ENCODE assay signal across 28 cellular contexts in the genomic region with DNA sequence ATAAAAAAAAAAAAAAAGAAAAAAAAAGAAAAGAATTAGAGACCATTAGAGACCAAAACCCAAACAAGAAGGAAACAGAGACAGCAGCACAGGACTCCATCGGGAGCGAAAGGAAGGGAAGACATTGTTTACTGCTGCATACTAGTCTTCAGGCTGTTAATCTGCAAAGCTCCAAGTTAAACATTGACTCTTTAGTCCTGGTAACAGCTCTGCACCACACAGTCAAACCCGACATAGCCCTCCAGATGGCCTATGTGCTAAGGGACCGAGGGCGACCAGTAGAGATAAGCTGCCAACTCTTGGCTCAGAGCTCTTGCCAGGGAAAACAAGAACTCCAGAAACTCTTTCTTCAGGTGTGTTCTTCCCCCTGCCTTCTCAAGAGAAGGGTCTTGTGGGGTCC. TPM values are rescaled to one million over a fixed set of nuclear protein-coding genes. Genes with fewer than 3 reads are reported as not detected.
DNase-seq lines count a peak whose midpoint lies in the region; ATAC-seq, FAIRE-seq and TF ChIP-seq lines count a peak whose summit lies in the region.
"Had no signal": no experiment of that assay in that cellular context is flagged by ENCODE, and none has a peak within 500 bp of the region (broad histone marks: within the 10 kb centered on the region; RNA-seq: fewer than 3 reads in every experiment).

No MANE protein-coding gene starts in this region.

- H3K4me2 ChIP-seq in HepG2 (ENCODE audit: low read depth, low read length) = peak overlapping the region; percentile 54
- H3K4me2 ChIP-seq: GM23338, SK-N-SH had no signal

- H3K27me3 Mint-ChIP-seq in activated naive CD8-positive, alpha-beta T cell treated with anti-CD3 and anti-CD28 coated beads for 36 hours = no peaks in the 10 kb centered on the region
- no peaks in the 10 kb centered on the region for H3K27me3 Mint-ChIP-seq in stimulated activated memory B cell treated with anti-CD40 and anti-IgM and Interleukin-4, amounts not matched to agents 10 μg/mL and 1 μg/mL and 100 μg/mL, for 72 hours
- H3K27me3 Mint-ChIP-seq: activated CD8-positive, alpha-beta T cell treated with anti-CD3 and anti-CD28 coated beads for 36 hours had no signal

- no peaks in the 10 kb centered on the region for H3K9me3 Mint-ChIP-seq in activated naive CD8-positive, alpha-beta T cell treated with anti-CD3 and anti-CD28 coated beads for 36 hours
- no peaks in the 10 kb centered on the region for H3K9me3 Mint-ChIP-seq in stimulated activated effector memory CD8-positive, alpha-beta T cell treated with anti-CD3 and anti-CD28 coated beads, Interleukin-12 subunit alpha, Interleukin-12 subunit beta, amount 100 ng/mL, for 72 hours
- H3K9me3 Mint-ChIP-seq in stimulated activated memory B cell treated with anti-CD40 and anti-IgM and Interleukin-4, amounts not matched to agents 10 μg/mL and 1 μg/mL and 100 μg/mL, for 72 hours = no peaks in the 10 kb centered on the region
- H3K9me3 Mint-ChIP-seq: activated CD8-positive, alpha-beta T cell treated with anti-CD3 and anti-CD28 coated beads for 36 hours; GM23338; neural crest cell; WTC11 had no signal

- H3K79me2 ChIP-seq in HepG2 (ENCODE audit: insufficient read depth, low read length) = no peaks in the 10 kb centered on the region

- H3K36me3 ChIP-seq in HepG2 (replicated peaks in 1 of 2; ENCODE audit: control insufficient read depth in 1 of 2, insufficient read depth in 2 of 2, low read length in 2 of 2) = peaks cover 0 to 3% of the 10 kb centered on the region in 2 experiments; a peak in 1 of 5 replicates

- H3K27ac Mint-ChIP-seq in activated naive CD8-positive, alpha-beta T cell treated with anti-CD3 and anti-CD28 coated beads for 36 hours = peak overlapping the region; percentile 11
- peak overlapping the region; percentile 44 for H3K27ac Mint-ChIP-seq in stimulated activated effector memory CD8-positive, alpha-beta T cell treated with anti-CD3 and anti-CD28 coated beads, Interleukin-12 subunit alpha, Interleukin-12 subunit beta, amount 100 ng/mL, for 72 hours
- H3K27ac Mint-ChIP-seq in stimulated activated memory B cell treated with anti-CD40 and anti-IgM and Interleukin-4, amounts not matched to agents 10 μg/mL and 1 μg/mL and 100 μg/mL, for 72 hours = no peak overlapping the region
- H3K27ac Mint-ChIP-seq: GM23338, WTC11 had no signal

- DNase-seq in NCI-H82 (lab: John Stamatoyannopoulos, UW) (peak; percentile 36), NCI-H82 treated with DMSO at 0.1 percent for 48 hours (lab: John Stamatoyannopoulos, UW; ENCODE audit: unreplicated experiment) (no peak), HepG2 (ENCODE audit: low spot score) (peak; percentile 65), GM19240 (ENCODE audit: insufficient read length, low spot score) (no peak)
- no peak for DNase-seq in activated naive CD8-positive, alpha-beta T cell treated with anti-CD3 and anti-CD28 coated beads for 36 hours
- DNase-seq in stimulated activated effector memory CD8-positive, alpha-beta T cell treated with anti-CD3 and anti-CD28 coated beads, Interleukin-12 subunit alpha, Interleukin-12 subunit beta, amount 100 ng/mL, for 72 hours (ENCODE audit: low spot score in 2 of 2) = no peak
- DNase-seq in activated CD8-positive, alpha-beta memory T cell treated with anti-CD3 and anti-CD28 coated beads, Interleukin-2, amount 50 U/mL, for 4 hours = no peak
- DNase-seq: activated CD8-positive, alpha-beta T cell treated with anti-CD3 and anti-CD28 coated beads for 36 hours; activated naive CD4-positive, alpha-beta T cell treated with Interleukin-2 at 50 U/mL for 16 hours; aorta; central memory CD4-positive, alpha-beta T cell; heart right ventricle; IMR-90; left ventricle myocardium inferior; midbrain; NCI-H1436; NCI-H510A treated with DMSO at 0.1 percent for 48 hours; SK-N-SH; stimulated activated CD4-positive, alpha-beta T cell treated with anti-CD3 and anti-CD28 coated beads, Interleukin-1b, Interleukin-23, amount 100 ng/mL, for 48 hours; stimulated activated naive CD4-positive, alpha-beta T cell; T1000 had no signal

- ATAC-seq in HepG2 = peak; percentile 95
- ATAC-seq in stimulated activated effector memory CD8-positive, alpha-beta T cell treated with anti-CD3 and anti-CD28 coated beads, Interleukin-12 subunit alpha, Interleukin-12 subunit beta, amount 100 ng/mL, for 72 hours = no peak
- ATAC-seq in stimulated activated memory B cell treated with anti-CD40 and anti-IgM and Interleukin-4, amounts not matched to agents 10 μg/mL and 1 μg/mL and 100 μg/mL, for 72 hours = no peak
- ATAC-seq: activated CD8-positive, alpha-beta T cell treated with anti-CD3 and anti-CD28 coated beads for 36 hours; GM23338; heart right ventricle; WTC11 had no signal

- H3K9me3 ChIP-seq in HepG2 (ENCODE audit: low read length) = no peaks in the 10 kb centered on the region
- H3K9me3 ChIP-seq: heart right ventricle, left ventricle myocardium inferior, SK-N-SH, thoracic aorta had no signal

- no peaks in the 10 kb centered on the region for H4K20me1 ChIP-seq in HepG2 (ENCODE audit: insufficient read depth, low read length)

- FAIRE-seq in HepG2 (lab: Jason Lieb, UNC) = peak; percentile 97
- FAIRE-seq: A204.1 had no signal

- no peak overlapping the region for H3K4me3 Mint-ChIP-seq in activated naive CD8-positive, alpha-beta T cell treated with anti-CD3 and anti-CD28 coated beads for 36 hours
- no peak overlapping the region for H3K4me3 Mint-ChIP-seq in stimulated activated effector memory CD8-positive, alpha-beta T cell treated with anti-CD3 and anti-CD28 coated beads, Interleukin-12 subunit alpha, Interleukin-12 subunit beta, amount 100 ng/mL, for 72 hours
- no peak overlapping the region for H3K4me3 Mint-ChIP-seq in stimulated activated memory B cell treated with anti-CD40 and anti-IgM and Interleukin-4, amounts not matched to agents 10 μg/mL and 1 μg/mL and 100 μg/mL, for 72 hours
- H3K4me3 Mint-ChIP-seq: activated CD8-positive, alpha-beta T cell treated with anti-CD3 and anti-CD28 coated beads for 36 hours; GM23338; neural crest cell; WTC11 had no signal

- peaks cover 40% of the 10 kb centered on the region for H3K4me1 ChIP-seq in HepG2 (ENCODE audit: insufficient read depth, low read length)

- no peak overlapping the region for H2AFZ ChIP-seq in HepG2 (ENCODE audit: low read length)
- H2AFZ ChIP-seq: GM23338 had no signal

- H3K9ac ChIP-seq in HepG2 (ENCODE audit: insufficient read depth, low read depth, low read length) = no peak overlapping the region
- H3K9ac ChIP-seq: SK-N-SH had no signal

- H3K36me3 Mint-ChIP-seq in activated naive CD8-positive, alpha-beta T cell treated with anti-CD3 and anti-CD28 coated beads for 36 hours = peaks cover 29% of the 10 kb centered on the region
- H3K36me3 Mint-ChIP-seq in stimulated activated effector memory CD8-positive, alpha-beta T cell treated with anti-CD3 and anti-CD28 coated beads, Interleukin-12 subunit alpha, Interleukin-12 subunit beta, amount 100 ng/mL, for 72 hours = peaks cover 84% of the 10 kb centered on the region
- peaks cover 42% of the 10 kb centered on the region for H3K36me3 Mint-ChIP-seq in stimulated activated memory B cell treated with anti-CD40 and anti-IgM and Interleukin-4, amounts not matched to agents 10 μg/mL and 1 μg/mL and 100 μg/mL, for 72 hours
- H3K36me3 Mint-ChIP-seq: WTC11 had no signal

- no peak for TF ChIP-seq POLR2A in HepG2 (IDR thresholded peaks at IDR 0.05; ENCODE audit: insufficient read depth in 1 of 2, low read depth in 2 of 2, low read length in 2 of 2)

- TF ChIP-seq EP300 in HepG2 (IDR thresholded peaks at IDR 0.05; ENCODE audit: low read depth in 2 of 2, low read length in 2 of 2) = no peak
- TF ChIP-seq EP300 in HepG2 (CRISPR knock-in tag; IDR thresholded peaks at IDR 0.05; ENCODE audit: borderline replicate concordance) = no peak

- peak overlapping the region; percentile 18 for H3K27ac ChIP-seq in HepG2 (ENCODE audit: extremely low read length, insufficient read depth, low read length)
- H3K27ac ChIP-seq: heart right ventricle, HL-60, left ventricle myocardium inferior, thoracic aorta had no signal

- H3K4me1 Mint-ChIP-seq in activated naive CD8-positive, alpha-beta T cell treated with anti-CD3 and anti-CD28 coated beads for 36 hours = peaks cover 21% of the 10 kb centered on the region
- H3K4me1 Mint-ChIP-seq in stimulated activated effector memory CD8-positive, alpha-beta T cell treated with anti-CD3 and anti-CD28 coated beads, Interleukin-12 subunit alpha, Interleukin-12 subunit beta, amount 100 ng/mL, for 72 hours = peaks cover 33% of the 10 kb centered on the region
- peaks cover 21% of the 10 kb centered on the region for H3K4me1 Mint-ChIP-seq in stimulated activated memory B cell treated with anti-CD40 and anti-IgM and Interleukin-4, amounts not matched to agents 10 μg/mL and 1 μg/mL and 100 μg/mL, for 72 hours
- H3K4me1 Mint-ChIP-seq: GM23338, neural crest cell, WTC11 had no signal

- POLR2A ChIA-PET in HepG2 (lab: Yijun Ruan, JAX) = interaction anchor here (0.5 to 1.3 kb wide), 4 partner anchors 18 to 397 kb away, joined by 3 to 4 read pairs (median 4); no protein-coding TSS in a partner anchor

- intact Hi-C loops in HepG2 (cut with micrococcal nuclease; ENCODE audit: unreplicated experiment) = loop anchor here (10.0 kb wide), 1 partner anchor 103 kb away; no protein-coding TSS in a partner anchor

- CTCF ChIA-PET in HepG2 (lab: Yijun Ruan, JAX; ENCODE audit: low intra/inter-chr PET ratio, low total read pairs) = no interaction called here

- in situ Hi-C loops in HepG2 (cut with HindIII; ENCODE audit: extremely low pct_ligation_motif_present, low pct_unique_long_range_greater_than_20kb) = no loop called here

- peak; percentile 37 for TF ChIP-seq CTCF in HepG2 (CRISPR knock-in tag; IDR thresholded peaks at IDR 0.05)

- 6% methylated on average over 5 of the region's 5 CpGs for WGBS in HepG2 (ENCODE audit: low lambda C conversion rate)

- no TSS peak for BruUV-seq in HepG2 (replicated peaks; lab: Mats Ljungman, UMichigan)

- TF ChIP-seq RAD21 in HepG2 (CRISPR knock-in tag; IDR thresholded peaks at IDR 0.05) = no peak

- no peaks in the 10 kb centered on the region for H3K27me3 ChIP-seq in HepG2 (ENCODE audit: control insufficient read depth in 1 of 2, insufficient read depth in 2 of 2, low read length in 2 of 2)
- H3K27me3 ChIP-seq: heart right ventricle had no signal

- H3K4me3 ChIP-seq in HepG2 (replicated peaks in 1 of 3; ENCODE audit: insufficient read depth in 1 of 3, low read depth in 2 of 3, low read length in 3 of 3) = peak overlapping the region in 1 of 3 experiments; percentile 10; a peak in 1 of 6 replicates
- H3K4me3 ChIP-seq: GM23338, heart right ventricle, left ventricle myocardium inferior, thoracic aorta had no signal

RNA-seq across cellular contexts. Expression of a gene that starts 7.8 kb away (rescaled TPM):
- 10 to 100 TPM; 17.8 to 19.0 TPM for total RNA-seq in activated naive CD8-positive, alpha-beta T cell treated with anti-CD3 and anti-CD28 coated beads for 36 hours
- 9.5 and 13.8 TPM in 2 replicates for total RNA-seq in HepG2 (2016; rRNA removed; fragmentation: Illumina TruSeq; extraction: Trizol)
- total RNA-seq in HepG2 (2016; cell fraction: cytosol; rRNA removed; fragmentation: Illumina TruSeq; extraction: Trizol; ENCODE audit: low read depth) = 10.0 and 12.3 TPM in 2 replicates
- total RNA-seq in HepG2 (2016; cell fraction: insoluble cytoplasmic fraction; rRNA removed; fragmentation: Illumina TruSeq; extraction: Trizol) = 8.9 and 14.2 TPM in 2 replicates
- total RNA-seq in HepG2 (2016; cell fraction: membrane; rRNA removed; fragmentation: Illumina TruSeq; extraction: Trizol) = 9.6 and 14.1 TPM in 2 replicates
- 15.1 and 21.0 TPM in 2 replicates for total RNA-seq in HepG2 (2016; cell fraction: nucleus; rRNA removed; fragmentation: Illumina TruSeq; extraction: Trizol)
- polyA plus RNA-seq in HepG2 (2011; rRNA removed) = 30.8 and 40.8 TPM in 2 replicates
- polyA plus RNA-seq in HepG2 (2011; cell fraction: cytosol; rRNA removed) = 48.0 and 49.3 TPM in 2 replicates
- polyA plus RNA-seq in HepG2 (2011; cell fraction: nucleus; rRNA removed) = 46.2 and 52.0 TPM in 2 replicates
- 14.9 and 23.1 TPM in 2 replicates for polyA plus RNA-seq in HepG2 (2012)
- 11.3 and 12.5 TPM in 2 replicates for polyA plus RNA-seq in HepG2 (2016; cell fraction: cytosol; fragmentation: Illumina TruSeq; extraction: Trizol; ENCODE audit: low read depth)
- 9.2 and 9.3 TPM in 2 replicates for polyA plus RNA-seq in HepG2 (2016; cell fraction: insoluble cytoplasmic fraction; fragmentation: Illumina TruSeq; extraction: Trizol; ENCODE audit: low read depth)
- 10.7 and 12.6 TPM in 2 replicates for polyA plus RNA-seq in HepG2 (2016; cell fraction: membrane; fragmentation: Illumina TruSeq; extraction: Trizol; ENCODE audit: low read depth)
- 24.7 and 29.5 TPM in 2 replicates for polyA plus RNA-seq in HepG2 (2016; cell fraction: nucleus; fragmentation: Illumina TruSeq; extraction: Trizol; ENCODE audit: insufficient read depth, low read depth)
- 7.1 and 38.6 TPM in 2 replicates for polyA minus RNA-seq in HepG2 (2011; rRNA and poly(A)+ RNA removed; ENCODE audit: low replicate concordance)
- 14.3 and 14.6 TPM in 2 replicates for polyA minus RNA-seq in HepG2 (2011; cell fraction: cytosol; rRNA and poly(A)+ RNA removed)
- polyA minus RNA-seq in HepG2 (2011; cell fraction: nucleus; rRNA and poly(A)+ RNA removed) = 19.2 and 26.5 TPM in 2 replicates

Comparison
In these comparisons a context has a peak if more than half of its experiments do, and no peak if none do; other contexts are left out.
1. DNase-seq: peak in NCI-H82 (single experiment) and HepG2 (single experiment); none in NCI-H82 treated with DMSO at 0.1 percent for 48 hours (single experiment), activated naive CD8-positive, alpha-beta T cell treated with anti-CD3 and anti-CD28 coated beads for 36 hours (single experiment), stimulated activated effector memory CD8-positive, alpha-beta T cell treated with anti-CD3 and anti-CD28 coated beads, Interleukin-12 subunit alpha, Interleukin-12 subunit beta, amount 100 ng/mL, for 72 hours (0 of 2), activated CD8-positive, alpha-beta memory T cell treated with anti-CD3 and anti-CD28 coated beads, Interleukin-2, amount 50 U/mL, for 4 hours (single experiment) and GM19240 (single experiment).